8 cellular contexts compared by ENCODE assay signal in the genomic region with DNA sequence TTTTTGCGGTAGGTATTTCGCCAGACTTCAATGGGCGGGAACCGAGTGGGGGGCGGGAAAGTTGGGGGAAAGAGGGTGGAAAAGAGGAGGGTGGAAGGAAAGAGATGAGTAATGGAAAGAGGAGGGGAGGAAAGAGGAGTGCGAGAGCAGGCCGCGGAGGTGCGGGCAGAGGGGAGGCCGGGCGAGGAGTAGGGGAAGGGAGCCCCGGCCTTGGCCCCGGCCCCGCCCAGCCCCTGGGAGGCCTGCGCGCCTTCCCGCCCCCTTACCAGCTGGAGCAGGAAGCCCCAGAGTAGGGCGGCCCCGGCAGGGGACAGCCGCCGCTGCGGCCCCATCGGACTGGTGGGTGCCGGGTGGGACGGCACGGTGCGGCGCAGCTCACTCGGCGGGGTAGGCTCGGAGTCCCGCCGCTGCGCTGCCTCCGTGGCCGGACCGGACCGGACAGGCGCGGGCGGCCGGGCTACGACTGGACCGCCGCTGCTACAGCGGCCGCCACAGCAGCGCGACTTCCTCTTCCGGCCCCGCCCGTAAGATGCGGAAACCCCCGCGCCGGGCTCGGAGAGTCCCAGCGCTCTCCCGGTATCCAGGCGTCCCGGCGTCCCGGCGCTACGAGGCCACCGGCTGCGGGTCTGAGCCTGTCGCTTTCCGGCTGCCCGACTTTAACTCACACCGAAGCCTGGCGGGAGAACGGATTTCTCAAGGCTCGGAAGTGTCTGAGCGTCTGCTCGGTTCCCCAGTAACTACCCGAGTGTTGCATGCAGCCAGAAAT. TPM values are rescaled to one million over a fixed set of nuclear protein-coding genes. Genes with fewer than 3 reads are reported as not detected.
DNase-seq lines count a peak whose midpoint lies in the region; TF ChIP-seq lines count a peak whose summit lies in the region.

A gene with protein sequence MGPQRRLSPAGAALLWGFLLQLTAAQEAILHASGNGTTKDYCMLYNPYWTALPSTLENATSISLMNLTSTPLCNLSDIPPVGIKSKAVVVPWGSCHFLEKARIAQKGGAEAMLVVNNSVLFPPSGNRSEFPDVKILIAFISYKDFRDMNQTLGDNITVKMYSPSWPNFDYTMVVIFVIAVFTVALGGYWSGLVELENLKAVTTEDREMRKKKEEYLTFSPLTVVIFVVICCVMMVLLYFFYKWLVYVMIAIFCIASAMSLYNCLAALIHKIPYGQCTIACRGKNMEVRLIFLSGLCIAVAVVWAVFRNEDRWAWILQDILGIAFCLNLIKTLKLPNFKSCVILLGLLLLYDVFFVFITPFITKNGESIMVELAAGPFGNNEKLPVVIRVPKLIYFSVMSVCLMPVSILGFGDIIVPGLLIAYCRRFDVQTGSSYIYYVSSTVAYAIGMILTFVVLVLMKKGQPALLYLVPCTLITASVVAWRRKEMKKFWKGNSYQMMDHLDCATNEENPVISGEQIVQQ (minus strand): TSS at position 505 of the 766 bp plus-strand sequence. CDS start 173 bp downstream, at position 332.

- peaks cover 19% of the 10 kb centered on the region for H3K36me3 Mint-ChIP-seq in nephron progenitor cell (ENCODE audit: low read depth)
- H3K36me3 Mint-ChIP-seq in stimulated activated naive CD8-positive, alpha-beta T cell treated with anti-CD3 and anti-CD28 coated beads, Interleukin-15, Interleukin-2, amounts not matched to agents 100 ng/mL and 50 ng/mL, for 24 hours (ENCODE audit: low read depth), result peaks cover 26% of the 10 kb centered on the region

- H3K4me1 Mint-ChIP-seq in nephron progenitor cell, result peaks cover 32% of the 10 kb centered on the region
- H3K4me1 Mint-ChIP-seq in stimulated activated naive CD8-positive, alpha-beta T cell treated with anti-CD3 and anti-CD28 coated beads, Interleukin-15, Interleukin-2, amounts not matched to agents 100 ng/mL and 50 ng/mL, for 24 hours (ENCODE audit: low read depth), result peaks cover 73% of the 10 kb centered on the region

- TF ChIP-seq CTCF in LNCaP clone FGC (IDR thresholded peaks at IDR 0.05; ENCODE audit: control insufficient read depth, extremely low read depth, insufficient read depth), result no peak
- no peak for TF ChIP-seq CTCF in fibroblast of the aortic adventitia (IDR thresholded peaks at IDR 0.05; ENCODE audit: insufficient read depth, low read length)
- TF ChIP-seq CTCF in nephron progenitor cell (IDR thresholded peaks at IDR 0.05), result no peak

- peak within 1 kb of the TSS; percentile 88 for H3K27ac Mint-ChIP-seq in nephron progenitor cell
- peak within 1 kb of the TSS; percentile 98 for H3K27ac Mint-ChIP-seq in stimulated activated naive CD8-positive, alpha-beta T cell treated with anti-CD3 and anti-CD28 coated beads, Interleukin-15, Interleukin-2, amounts not matched to agents 100 ng/mL and 50 ng/mL, for 24 hours

- peak; percentile 93 for TF ChIP-seq POLR2A in Raji (IDR thresholded peaks at IDR 0.05; ENCODE audit: insufficient read depth, low read depth, low read length)

- H3K9me3 Mint-ChIP-seq in nephron progenitor cell, result peaks cover 4% of the 10 kb centered on the region
- H3K9me3 Mint-ChIP-seq in stimulated activated naive CD8-positive, alpha-beta T cell treated with anti-CD3 and anti-CD28 coated beads, Interleukin-15, Interleukin-2, amounts not matched to agents 100 ng/mL and 50 ng/mL, for 24 hours, result no peaks in the 10 kb centered on the region

- peaks cover 11% of the 10 kb centered on the region for H3K27me3 Mint-ChIP-seq in nephron progenitor cell (ENCODE audit: low read depth, poor library complexity)
- no peaks in the 10 kb centered on the region for H3K27me3 Mint-ChIP-seq in stimulated activated naive CD8-positive, alpha-beta T cell treated with anti-CD3 and anti-CD28 coated beads, Interleukin-15, Interleukin-2, amounts not matched to agents 100 ng/mL and 50 ng/mL, for 24 hours

- peak within 1 kb of the TSS; percentile 91 for H3K4me3 Mint-ChIP-seq in nephron progenitor cell
- peak within 1 kb of the TSS; percentile 91 for H3K4me3 Mint-ChIP-seq in stimulated activated naive CD8-positive, alpha-beta T cell treated with anti-CD3 and anti-CD28 coated beads, Interleukin-15, Interleukin-2, amounts not matched to agents 100 ng/mL and 50 ng/mL, for 24 hours

- DNase-seq in EL (peak; percentile 95), GOT3 (lab: John Stamatoyannopoulos, UW) (peak; percentile 72), LNCaP clone FGC (ENCODE audit: low read depth) (no peak), fibroblast of the aortic adventitia (ENCODE audit: low read depth) (peak; percentile 88), nephron progenitor cell (peak; percentile 80)
- peak; percentile 82 for DNase-seq in activated T-helper 9 cell treated with anti-CD3 and anti-CD28 coated beads, Interleukin-2, amount 50 U/mL, for 16 hours (ENCODE audit: low read depth)

- peak within 1 kb of the TSS; percentile 69 for H3K4me3 ChIP-seq in LNCaP clone FGC (ENCODE audit: low read depth, low read length)
- peak within 1 kb of the TSS; percentile 77 for H3K4me3 ChIP-seq in fibroblast of the aortic adventitia (ENCODE audit: low read depth, low read length)

RNA-seq across cellular contexts. Expression of the gene that starts here (rescaled TPM):
- total RNA-seq in fibroblast of the aortic adventitia (ENCODE audit: low replicate concordance), result 51.9 and 128 TPM in 2 replicates
